Comparison of ENCODE assay signal across 1 cellular context in the genomic region with DNA sequence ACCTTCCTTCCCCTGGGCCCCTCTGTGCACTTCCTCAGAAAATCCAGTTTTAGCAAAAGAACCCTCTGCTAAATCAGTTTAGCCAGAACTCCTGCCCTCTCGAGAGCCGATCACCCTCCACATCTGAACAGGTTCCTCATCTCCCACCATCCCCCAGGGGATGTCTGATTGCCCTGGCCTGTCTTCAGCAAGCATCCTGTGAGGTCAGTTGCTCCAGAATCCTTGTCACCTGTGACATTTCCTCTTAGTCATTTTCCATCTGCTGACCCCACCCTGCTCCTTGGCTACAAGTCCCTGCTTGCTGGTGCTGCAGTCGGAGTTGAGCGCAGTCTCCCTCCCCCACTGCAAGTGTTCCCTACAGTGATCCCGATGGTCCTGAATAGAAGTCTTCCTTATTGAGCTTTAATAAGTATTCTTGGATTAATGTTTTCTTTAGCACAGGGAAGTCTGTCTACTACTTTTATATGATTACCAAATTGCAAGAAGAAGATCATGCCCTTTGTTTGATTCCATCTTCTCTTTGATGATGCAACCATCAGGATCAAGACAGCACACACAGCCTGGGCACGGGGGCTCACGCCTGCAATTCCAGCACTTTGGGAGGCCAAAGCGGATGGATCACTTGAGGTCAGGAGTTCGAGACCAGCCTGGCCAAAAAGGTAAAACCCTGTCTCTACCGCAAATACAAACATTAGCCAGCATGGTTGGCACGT.
TF ChIP-seq lines count a peak whose summit lies in the region.

No MANE protein-coding gene starts in this region.

TF ChIP-seq in HepG2, 621 proteins besides CTCF, POLR2A, EP300 and RAD21:
- TF ChIP-seq ZNF441 (CRISPR knock-in tag; IDR thresholded peaks at IDR 0.05; ENCODE audit: borderline replicate concordance) (no peak), CEBPB (IDR thresholded peaks at IDR 0.05; ENCODE audit: borderline replicate concordance, low read depth, low read length) (peak; percentile 26; the same call in 1 of the 2 replicates), RORA (CRISPR knock-in tag; IDR thresholded peaks at IDR 0.05) (no peak), TCF12 (IDR thresholded peaks at IDR 0.05) (no peak), TCF12 (CRISPR knock-in tag; IDR thresholded peaks at IDR 0.05) (no peak)
- TF ChIP-seq, protein P1, sequence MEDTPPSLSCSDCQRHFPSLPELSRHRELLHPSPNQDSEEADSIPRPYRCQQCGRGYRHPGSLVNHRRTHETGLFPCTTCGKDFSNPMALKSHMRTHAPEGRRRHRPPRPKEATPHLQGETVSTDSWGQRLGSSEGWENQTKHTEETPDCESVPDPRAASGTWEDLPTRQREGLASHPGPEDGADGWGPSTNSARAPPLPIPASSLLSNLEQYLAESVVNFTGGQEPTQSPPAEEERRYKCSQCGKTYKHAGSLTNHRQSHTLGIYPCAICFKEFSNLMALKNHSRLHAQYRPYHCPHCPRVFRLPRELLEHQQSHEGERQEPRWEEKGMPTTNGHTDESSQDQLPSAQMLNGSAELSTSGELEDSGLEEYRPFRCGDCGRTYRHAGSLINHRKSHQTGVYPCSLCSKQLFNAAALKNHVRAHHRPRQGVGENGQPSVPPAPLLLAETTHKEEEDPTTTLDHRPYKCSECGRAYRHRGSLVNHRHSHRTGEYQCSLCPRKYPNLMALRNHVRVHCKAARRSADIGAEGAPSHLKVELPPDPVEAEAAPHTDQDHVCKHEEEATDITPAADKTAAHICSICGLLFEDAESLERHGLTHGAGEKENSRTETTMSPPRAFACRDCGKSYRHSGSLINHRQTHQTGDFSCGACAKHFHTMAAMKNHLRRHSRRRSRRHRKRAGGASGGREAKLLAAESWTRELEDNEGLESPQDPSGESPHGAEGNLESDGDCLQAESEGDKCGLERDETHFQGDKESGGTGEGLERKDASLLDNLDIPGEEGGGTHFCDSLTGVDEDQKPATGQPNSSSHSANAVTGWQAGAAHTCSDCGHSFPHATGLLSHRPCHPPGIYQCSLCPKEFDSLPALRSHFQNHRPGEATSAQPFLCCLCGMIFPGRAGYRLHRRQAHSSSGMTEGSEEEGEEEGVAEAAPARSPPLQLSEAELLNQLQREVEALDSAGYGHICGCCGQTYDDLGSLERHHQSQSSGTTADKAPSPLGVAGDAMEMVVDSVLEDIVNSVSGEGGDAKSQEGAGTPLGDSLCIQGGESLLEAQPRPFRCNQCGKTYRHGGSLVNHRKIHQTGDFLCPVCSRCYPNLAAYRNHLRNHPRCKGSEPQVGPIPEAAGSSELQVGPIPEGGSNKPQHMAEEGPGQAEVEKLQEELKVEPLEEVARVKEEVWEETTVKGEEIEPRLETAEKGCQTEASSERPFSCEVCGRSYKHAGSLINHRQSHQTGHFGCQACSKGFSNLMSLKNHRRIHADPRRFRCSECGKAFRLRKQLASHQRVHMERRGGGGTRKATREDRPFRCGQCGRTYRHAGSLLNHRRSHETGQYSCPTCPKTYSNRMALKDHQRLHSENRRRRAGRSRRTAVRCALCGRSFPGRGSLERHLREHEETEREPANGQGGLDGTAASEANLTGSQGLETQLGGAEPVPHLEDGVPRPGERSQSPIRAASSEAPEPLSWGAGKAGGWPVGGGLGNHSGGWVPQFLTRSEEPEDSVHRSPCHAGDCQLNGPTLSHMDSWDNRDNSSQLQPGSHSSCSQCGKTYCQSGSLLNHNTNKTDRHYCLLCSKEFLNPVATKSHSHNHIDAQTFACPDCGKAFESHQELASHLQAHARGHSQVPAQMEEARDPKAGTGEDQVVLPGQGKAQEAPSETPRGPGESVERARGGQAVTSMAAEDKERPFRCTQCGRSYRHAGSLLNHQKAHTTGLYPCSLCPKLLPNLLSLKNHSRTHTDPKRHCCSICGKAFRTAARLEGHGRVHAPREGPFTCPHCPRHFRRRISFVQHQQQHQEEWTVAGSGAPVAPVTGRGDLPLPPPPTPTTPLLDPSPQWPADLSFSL (CRISPR knock-in tag; IDR thresholded peaks at IDR 0.05), result no peak
TF ChIP-seq in HepG2: peak in this region for 1.
